In the genomic region with DNA sequence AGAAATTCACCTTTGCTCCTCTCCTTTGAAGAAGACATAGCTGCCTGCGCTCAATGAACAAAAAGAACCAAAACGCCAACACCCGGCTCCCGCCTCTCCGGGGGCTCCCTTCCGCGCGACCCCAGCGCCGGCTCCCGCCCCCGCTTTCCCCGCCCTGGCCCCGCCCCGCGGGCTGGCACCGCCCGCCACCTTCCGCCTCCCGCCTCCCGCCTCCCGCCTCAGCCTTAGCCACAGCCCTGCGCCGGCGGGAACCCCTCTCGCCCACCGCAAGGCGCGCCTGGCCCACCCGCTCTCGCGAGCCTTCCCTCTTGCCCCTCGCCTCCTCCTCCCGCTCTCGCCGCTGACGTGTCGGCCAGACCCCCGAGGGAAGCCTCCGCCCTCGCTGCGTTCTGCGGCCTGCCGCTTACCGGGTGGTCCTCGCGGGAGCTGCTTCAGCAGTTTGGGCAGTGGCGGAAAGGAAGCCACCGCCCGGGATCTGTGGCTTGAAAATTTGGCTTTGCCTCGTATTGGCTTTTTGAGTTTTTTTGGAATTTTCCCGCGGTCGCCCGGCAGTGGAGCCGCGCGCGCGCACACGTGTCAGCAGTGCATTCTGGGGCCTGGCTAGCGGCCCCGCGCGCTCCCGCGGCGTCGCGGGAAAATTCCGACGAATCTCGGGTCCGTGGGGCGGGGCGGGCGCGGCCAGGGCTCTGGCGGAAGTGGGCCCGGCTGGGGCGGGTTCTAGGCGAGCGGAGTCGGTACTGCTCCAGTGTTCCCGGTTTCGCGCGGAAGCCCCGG, we compare ENCODE assay signal across 8 cellular contexts.
A peak's percentile ranks its signal among the peaks of the same experiment; 100 is the strongest.
DNase-seq lines count a peak whose midpoint lies in the region; TF ChIP-seq lines count a peak whose summit lies in the region.

A gene with protein sequence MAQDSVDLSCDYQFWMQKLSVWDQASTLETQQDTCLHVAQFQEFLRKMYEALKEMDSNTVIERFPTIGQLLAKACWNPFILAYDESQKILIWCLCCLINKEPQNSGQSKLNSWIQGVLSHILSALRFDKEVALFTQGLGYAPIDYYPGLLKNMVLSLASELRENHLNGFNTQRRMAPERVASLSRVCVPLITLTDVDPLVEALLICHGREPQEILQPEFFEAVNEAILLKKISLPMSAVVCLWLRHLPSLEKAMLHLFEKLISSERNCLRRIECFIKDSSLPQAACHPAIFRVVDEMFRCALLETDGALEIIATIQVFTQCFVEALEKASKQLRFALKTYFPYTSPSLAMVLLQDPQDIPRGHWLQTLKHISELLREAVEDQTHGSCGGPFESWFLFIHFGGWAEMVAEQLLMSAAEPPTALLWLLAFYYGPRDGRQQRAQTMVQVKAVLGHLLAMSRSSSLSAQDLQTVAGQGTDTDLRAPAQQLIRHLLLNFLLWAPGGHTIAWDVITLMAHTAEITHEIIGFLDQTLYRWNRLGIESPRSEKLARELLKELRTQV (minus strand): TSS at position 591 of the 774 bp plus-strand sequence. CDS start 68,418 bp downstream, outside the sequence.

- H3K4me3 Mint-ChIP-seq in nephron progenitor cell = peak within 1 kb of the TSS; percentile 90
- peak within 1 kb of the TSS; percentile 83 for H3K4me3 Mint-ChIP-seq in stimulated activated naive CD8-positive, alpha-beta T cell treated with anti-CD3 and anti-CD28 coated beads, Interleukin-15, Interleukin-2, amounts not matched to agents 100 ng/mL and 50 ng/mL, for 24 hours

- H3K9me3 Mint-ChIP-seq in nephron progenitor cell = peaks cover 4% of the 10 kb centered on the region
- H3K9me3 Mint-ChIP-seq in stimulated activated naive CD8-positive, alpha-beta T cell treated with anti-CD3 and anti-CD28 coated beads, Interleukin-15, Interleukin-2, amounts not matched to agents 100 ng/mL and 50 ng/mL, for 24 hours = no peaks in the 10 kb centered on the region

- DNase-seq in ELF-1 (ENCODE audit: low read depth, low spot score) = peak; percentile 97
- DNase-seq in GOT3 (lab: John Stamatoyannopoulos, UW) = peak; percentile 52
- DNase-seq in LoVo (ENCODE audit: low spot score) = peak; percentile 87
- DNase-seq in SHP77 treated with DMSO at 0.1 percent for 48 hours (lab: John Stamatoyannopoulos, UW) = peak; percentile 75
- peak; percentile 78 for DNase-seq in activated effector memory CD4-positive, alpha-beta T cell treated with Interleukin-2 at 50 U/mL for 16 hours
- DNase-seq in fibroblast of the conjunctiva (ENCODE audit: low read depth) = peak; percentile 67
- peak; percentile 94 for DNase-seq in nephron progenitor cell

- peaks cover 6% of the 10 kb centered on the region for H3K27me3 Mint-ChIP-seq in nephron progenitor cell (ENCODE audit: low read depth, poor library complexity)
- H3K27me3 Mint-ChIP-seq in stimulated activated naive CD8-positive, alpha-beta T cell treated with anti-CD3 and anti-CD28 coated beads, Interleukin-15, Interleukin-2, amounts not matched to agents 100 ng/mL and 50 ng/mL, for 24 hours = peaks cover 5% of the 10 kb centered on the region

- peak within 1 kb of the TSS; percentile 100 for H3K27ac Mint-ChIP-seq in nephron progenitor cell
- peak within 1 kb of the TSS; percentile 93 for H3K27ac Mint-ChIP-seq in stimulated activated naive CD8-positive, alpha-beta T cell treated with anti-CD3 and anti-CD28 coated beads, Interleukin-15, Interleukin-2, amounts not matched to agents 100 ng/mL and 50 ng/mL, for 24 hours

- TF ChIP-seq CTCF in nephron progenitor cell (IDR thresholded peaks at IDR 0.05) = no peak

- no peaks in the 10 kb centered on the region for H3K36me3 Mint-ChIP-seq in nephron progenitor cell (ENCODE audit: low read depth)
- H3K36me3 Mint-ChIP-seq in stimulated activated naive CD8-positive, alpha-beta T cell treated with anti-CD3 and anti-CD28 coated beads, Interleukin-15, Interleukin-2, amounts not matched to agents 100 ng/mL and 50 ng/mL, for 24 hours (ENCODE audit: low read depth) = no peaks in the 10 kb centered on the region

- H3K4me1 Mint-ChIP-seq in nephron progenitor cell = peaks cover 43% of the 10 kb centered on the region
- H3K4me1 Mint-ChIP-seq in stimulated activated naive CD8-positive, alpha-beta T cell treated with anti-CD3 and anti-CD28 coated beads, Interleukin-15, Interleukin-2, amounts not matched to agents 100 ng/mL and 50 ng/mL, for 24 hours (ENCODE audit: low read depth) = peaks cover 17% of the 10 kb centered on the region

Comparison
In these comparisons a context has a peak if more than half of its experiments do, and no peak if none do; other contexts are left out.
1. Peak in every context shown above with its lines: DNase-seq.